ENCODE assay signal across 8 cellular contexts in the genomic region with DNA sequence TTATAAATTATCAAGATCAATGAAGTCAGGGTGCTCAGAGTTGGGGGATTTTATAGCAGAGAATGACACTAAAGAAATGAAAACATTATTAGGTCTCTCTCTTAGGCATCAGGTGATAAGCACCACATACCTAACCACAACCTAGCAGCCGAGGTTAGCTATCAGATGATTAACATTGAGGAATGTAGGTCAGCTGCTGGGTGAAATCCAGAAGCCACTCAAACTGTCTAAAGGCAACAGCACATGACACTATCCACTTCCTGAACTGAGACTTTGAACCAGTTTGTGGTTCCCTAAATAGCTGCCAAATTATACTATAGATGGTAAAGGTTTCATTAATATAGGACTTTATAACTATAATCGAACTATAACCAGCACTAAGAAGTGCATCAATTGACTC. TPM values are rescaled to one million over a fixed set of nuclear protein-coding genes. Genes with fewer than 3 reads are reported as not detected.
DNase-seq lines count a peak whose midpoint lies in the region; ATAC-seq and TF ChIP-seq lines count a peak whose summit lies in the region.

No MANE protein-coding gene starts in this region.

- peak overlapping the region; percentile 25 for H3K27ac ChIP-seq in lower lobe of right lung
- H3K27ac ChIP-seq in colonic mucosa: no peak overlapping the region

- peaks cover 61% of the 10 kb centered on the region for H3K4me1 ChIP-seq in lower lobe of right lung
- no peaks in the 10 kb centered on the region for H3K4me1 ChIP-seq in colonic mucosa

- H3K4me3 ChIP-seq in lower lobe of right lung (no peak overlapping the region), colonic mucosa (no peak overlapping the region)

- DNase-seq in CD1c-positive myeloid dendritic cell (ENCODE audit: extremely low spot score): peak; percentile 66
- peak; percentile 58 to 82 for DNase-seq in Kasumi-1 (lab: John Stamatoyannopoulos, UW)
- peak; percentile 75 for DNase-seq in activated effector memory CD4-positive, alpha-beta T cell treated with anti-CD3 and anti-CD28 coated beads, Interleukin-2, amount 50 U/mL, for 16 hours
- no peak for DNase-seq in lower lobe of right lung
- no peak for DNase-seq in colonic mucosa

- H3K36me3 ChIP-seq in lower lobe of right lung: peaks cover 3% of the 10 kb centered on the region
- no peaks in the 10 kb centered on the region for H3K36me3 ChIP-seq in colonic mucosa

- H3K9ac ChIP-seq in colonic mucosa (ENCODE audit: low read depth in 2 of 2, low read length in 2 of 2): no peak overlapping the region

- H3K27me3 ChIP-seq in lower lobe of right lung (ENCODE audit: low read depth) (no peaks in the 10 kb centered on the region), colonic mucosa (no peaks in the 10 kb centered on the region)

- TF ChIP-seq CTCF in lower lobe of right lung (IDR thresholded peaks at IDR 0.05) (no peak), colonic mucosa (IDR thresholded peaks at IDR 0.05) (no peak)

- intact Hi-C loops in lower lobe of right lung (cut with DNase I) (no loop called here), colonic mucosa (cut with DNase I) (no loop called here)

- ATAC-seq in lower lobe of right lung: peak; percentile 59 to 72
- no peak for ATAC-seq in HG03025 (IDR thresholded peaks at IDR 0.05; ENCODE audit: low FRiP score, unreplicated experiment)
- no peak for ATAC-seq in HG03354 (IDR thresholded peaks at IDR 0.05; ENCODE audit: poor library complexity, severe bottlenecking, unreplicated experiment)
- ATAC-seq in GM18909 (IDR thresholded peaks at IDR 0.05; ENCODE audit: poor library complexity, unreplicated experiment): no peak

- no peaks in the 10 kb centered on the region for H3K9me3 ChIP-seq in lower lobe of right lung
- no peaks in the 10 kb centered on the region for H3K9me3 ChIP-seq in colonic mucosa

RNA-seq across cellular contexts. Expression of a gene that starts 4.7 kb away (rescaled TPM):
- total RNA-seq in lower lobe of right lung: 38.8 TPM
- total RNA-seq in colonic mucosa: 10 to 100 TPM; 16.0 to 17.3 TPM

Comparison
In these comparisons a context has a peak if more than half of its experiments do, and no peak if none do; other contexts are left out.
1. DNase-seq: peak in CD1c-positive myeloid dendritic cell (single experiment), Kasumi-1 (2 of 2) and activated effector memory CD4-positive, alpha-beta T cell treated with anti-CD3 and anti-CD28 coated beads, Interleukin-2, amount 50 U/mL, for 16 hours (single experiment); none in lower lobe of right lung (single experiment) and colonic mucosa (single experiment).
2. ATAC-seq: peak in lower lobe of right lung (2 of 2); none in HG03025 (single experiment), HG03354 (single experiment) and GM18909 (single experiment).